In genomic region chr13:112872657-112873631, GRCh38 we compare ENCODE assay signal across 8 cellular contexts.
A peak's percentile ranks its signal among the peaks of the same experiment; 100 is the strongest.
DNase-seq lines count a peak whose midpoint lies in the region; ATAC-seq, FAIRE-seq and TF ChIP-seq lines count a peak whose summit lies in the region.
"Not testable (repeated sequence)": the region's sequence is repeated elsewhere in the genome, so short reads cannot be mapped to it uniquely, and the experiment has no call there.

No MANE protein-coding gene starts in this region.

- not testable (repeated sequence) for H3K23me2 ChIP-seq in H1 (ENCODE audit: low read depth, low read length)

- 0 out of 2 replicates have a peak overlapping the region, but pooled peaks have one; percentile 78 for H2BK15ac ChIP-seq in H1 (ENCODE audit: low read length)

- H3K4me1 Mint-ChIP-seq in activated T-cell treated with anti-CD3 and anti-CD28 coated beads, Interleukin-2, amount 50 U/mL, for 72 hours (ENCODE audit: low read depth) = peaks cover 16% of the 10 kb centered on the region
- H3K4me1 Mint-ChIP-seq in naive thymus-derived CD8-positive, alpha-beta T cell = peaks cover 12 to 32% (median 28%) of the 10 kb centered on the region in 4 donors

- H3K27me3 Mint-ChIP-seq in activated T-cell treated with anti-CD3 and anti-CD28 coated beads, Interleukin-2, amount 50 U/mL, for 72 hours (ENCODE audit: low read depth); naive thymus-derived CD8-positive, alpha-beta T cell: not testable (repeated sequence)

- H3K9ac ChIP-seq in H1 (replicated peaks in 1 of 4; ENCODE audit: extremely low read depth in 1 of 4, low read depth in 3 of 4, low read length in 3 of 4) = not testable (repeated sequence)

- H3K56ac ChIP-seq in H1 (replicated peaks; ENCODE audit: insufficient read length, low read depth, low read length) = peak overlapping the region; percentile 83

- H3K79me2 ChIP-seq in H1 (ENCODE audit: control insufficient read depth in 1 of 2, insufficient read depth in 2 of 2, low read length in 2 of 2) = not testable (repeated sequence)

- CTCF ChIA-PET in H1 (lab: Charles Lee; ENCODE audit: partially characterized antibody) = interaction anchor here (0.6 to 2.3 kb wide), 20 partner anchors 13 to 318 kb away, joined by 3 to 31 read pairs (median 4); no protein-coding TSS in a partner anchor

- not testable (repeated sequence) for H3K36me3 Mint-ChIP-seq in activated T-cell treated with anti-CD3 and anti-CD28 coated beads, Interleukin-2, amount 50 U/mL, for 72 hours (ENCODE audit: insufficient read depth in 2 of 2)
- H3K36me3 Mint-ChIP-seq in naive thymus-derived CD8-positive, alpha-beta T cell = peaks cover 0 to 15% (median 5%) of the 10 kb centered on the region in 3 donors

- not testable (repeated sequence) for TF ChIP-seq POLR2A in H1 (IDR thresholded peaks at IDR 0.05; ENCODE audit: control extremely low read depth in 1 of 2, low read depth in 2 of 2, low read length in 2 of 2)

- H2AK5ac ChIP-seq in H1 (ENCODE audit: low read depth, low read length) = peak overlapping the region; percentile 20

- TF ChIP-seq CTCF in GM12865 (IDR thresholded peaks at IDR 0.05; ENCODE audit: insufficient read depth, low read depth, low read length, missing control alignments); H1 (IDR thresholded peaks at IDR 0.05; ENCODE audit: control extremely low read depth in 1 of 3, insufficient read depth in 1 of 3, low read depth in 1 of 3, low read length in 3 of 3): not testable (repeated sequence)

- DNase-seq in GM12865 (ENCODE audit: low read depth) (peak; percentile 90), SW480 (ENCODE audit: low spot score) (peak; percentile 60)
- peak; percentile 68 to 79 for DNase-seq in activated T-cell treated with anti-CD3 and anti-CD28 coated beads, Interleukin-2, amount 50 U/mL, for 72 hours
- DNase-seq in H1 (ENCODE audit: low read depth in 1 of 2, low spot score in 2 of 2) = not testable (repeated sequence)
- DNase-seq in naive thymus-derived CD8-positive, alpha-beta T cell = peak in 7 of 10 donors; percentile 29 to 63 (median 49)

- not testable (repeated sequence) for H2AFZ ChIP-seq in H1 (ENCODE audit: low read length)

- peak; percentile 95 for FAIRE-seq in H1 (lab: Jason Lieb, UNC)

- H3K27ac ChIP-seq in H1 (ENCODE audit: low read depth, low read length) = peak overlapping the region; percentile 22; the same call in 1 of the 2 replicates
- peak overlapping the region; percentile 64 for H3K27ac ChIP-seq in thymus (ENCODE audit: low read depth)

- not testable (repeated sequence) for H4K20me1 ChIP-seq in H1 (replicated peaks in 1 of 2; ENCODE audit: control insufficient read depth in 1 of 2, insufficient read depth in 2 of 2, low read length in 2 of 2)

- not testable (repeated sequence) for H3K4me1 ChIP-seq in H1 (replicated peaks in 1 of 4; ENCODE audit: control insufficient read depth in 3 of 4, insufficient read depth in 4 of 4, low read length in 3 of 4); thymus (ENCODE audit: control insufficient read depth, insufficient read depth, low read length)

- not testable (repeated sequence) for H3K4ac ChIP-seq in H1 (replicated peaks; ENCODE audit: insufficient read length, low read depth, low read length)

- H4K5ac ChIP-seq in H1 (ENCODE audit: insufficient read length, low read depth, low read length) = not testable (repeated sequence)

- not testable (repeated sequence) for H3K27me3 ChIP-seq in H1 (replicated peaks in 1 of 4; ENCODE audit: control insufficient read depth in 3 of 4, extremely low read depth in 1 of 4, insufficient read depth in 3 of 4, low read length in 3 of 4); thymus (ENCODE audit: control insufficient read depth, insufficient read depth)

- H3K4me3 Mint-ChIP-seq in activated T-cell treated with anti-CD3 and anti-CD28 coated beads, Interleukin-2, amount 50 U/mL, for 72 hours = peak overlapping the region; percentile 49 to 58
- peak overlapping the region; percentile 31 to 85 (median 70) for H3K4me3 Mint-ChIP-seq in naive thymus-derived CD8-positive, alpha-beta T cell

- not testable (repeated sequence) for H2BK20ac ChIP-seq in H1 (ENCODE audit: low read length)

- H2BK120ac ChIP-seq in H1 (replicated peaks; ENCODE audit: low read depth, low read length) = not testable (repeated sequence)

- not testable (repeated sequence) for H4K8ac ChIP-seq in H1 (ENCODE audit: extremely low read depth, insufficient read depth, low read length)

- WGBS in H1 (ENCODE audit: extremely low coverage in 1 of 2, insufficient coverage in 1 of 2, insufficient read length in 1 of 2, insufficient replicate concordance in 2 of 2, low coverage in 1 of 2, low lambda C conversion rate in 2 of 2, missing lambda C conversion rate in 1 of 2), 2 experiments = 77% methylated on average over 25 of the region's 25 CpGs; no CpG with 5 or more reads in 1 of the 2 experiments
- 16% methylated on average over 25 of the region's 25 CpGs for WGBS in thymus

- not testable (repeated sequence) for H3K18ac ChIP-seq in H1 (ENCODE audit: extremely low read depth, low read length)

- not testable (repeated sequence) for H4K91ac ChIP-seq in H1 (replicated peaks; ENCODE audit: insufficient read length, low read length)

- POLR2A ChIA-PET in H1 (lab: Charles Lee; ENCODE audit: partially characterized antibody) = interaction anchor here (1.0 kb wide), 1 partner anchor 24 kb away, joined by 3 read pairs; no protein-coding TSS in a partner anchor
- POLR2A ChIA-PET in naive thymus-derived CD8-positive, alpha-beta T cell (lab: Charles Lee) = not testable (repeated sequence)

- H3K79me1 ChIP-seq in H1 (ENCODE audit: low read depth, low read length) = not testable (repeated sequence)

- not testable (repeated sequence) for H3K36me3 ChIP-seq in H1 (ENCODE audit: control insufficient read depth in 2 of 4, insufficient read depth in 4 of 4, low read length in 3 of 4); thymus (ENCODE audit: control insufficient read depth, insufficient read depth)

- peak overlapping the region; percentile 91 for H3K27ac Mint-ChIP-seq in activated T-cell treated with anti-CD3 and anti-CD28 coated beads, Interleukin-2, amount 50 U/mL, for 72 hours
- peak overlapping the region; percentile 84 to 95 (median 91) for H3K27ac Mint-ChIP-seq in naive thymus-derived CD8-positive, alpha-beta T cell

- TF ChIP-seq RAD21 in H1 (IDR thresholded peaks at IDR 0.05 in 1 of 2, conservative IDR thresholded peaks at IDR 0.05 in 1 of 2; ENCODE audit: low read depth in 2 of 2, low read length in 2 of 2) = not testable (repeated sequence)

- not testable (repeated sequence) for H3K4me3 ChIP-seq in GM12865 (ENCODE audit: low read depth, low read length); H1 (ENCODE audit: extremely low read depth in 1 of 4, insufficient read depth in 2 of 4, low read depth in 3 of 4, low read length in 4 of 4); thymus (ENCODE audit: low read length)

- peak overlapping the region; percentile 15; the same call in 1 of the 2 replicates for H2BK5ac ChIP-seq in H1 (ENCODE audit: low read depth, low read length)

- peak overlapping the region; percentile 70 for H2BK12ac ChIP-seq in H1 (ENCODE audit: low read depth, low read length)

- not testable (repeated sequence) for H3K14ac ChIP-seq in H1 (ENCODE audit: insufficient read length)

- H3K4me2 ChIP-seq in H1 (ENCODE audit: insufficient read depth in 1 of 2, low read depth in 2 of 2, low read length in 2 of 2) = not testable (repeated sequence)

- ATAC-seq in GM21528 (IDR thresholded peaks at IDR 0.05; ENCODE audit: low FRiP score, unreplicated experiment) (peak; percentile 40), HG03521 (IDR thresholded peaks at IDR 0.05; ENCODE audit: unreplicated experiment) (peak; percentile 42)
- ATAC-seq in activated T-cell treated with anti-CD3 and anti-CD28 coated beads, Interleukin-2, amount 50 U/mL, for 72 hours (replicated peaks in 1 of 2) = peak; percentile 80 to 81
- ATAC-seq in naive thymus-derived CD8-positive, alpha-beta T cell = peak; percentile 75 to 91

- TF ChIP-seq EP300 in H1 (IDR thresholded peaks at IDR 0.05; ENCODE audit: borderline replicate concordance in 1 of 2, low read depth in 2 of 2, low read length in 2 of 2) = not testable (repeated sequence)

- not testable (repeated sequence) for H3K23ac ChIP-seq in H1 (ENCODE audit: insufficient read length)

- H3K9me3 Mint-ChIP-seq in activated T-cell treated with anti-CD3 and anti-CD28 coated beads, Interleukin-2, amount 50 U/mL, for 72 hours = not testable (repeated sequence)
- peaks cover 0 to 28% (median 15%) of the 10 kb centered on the region in 9 donors for H3K9me3 Mint-ChIP-seq in naive thymus-derived CD8-positive, alpha-beta T cell

- peaks cover 0 to 12% of the 10 kb centered on the region in 2 experiments; a peak in 3 of 4 replicates for H3K9me3 ChIP-seq in H1 (ENCODE audit: insufficient read depth in 2 of 2, low read depth in 1 of 2, low read length in 1 of 2)
- not testable (repeated sequence) for H3K9me3 ChIP-seq in thymus (ENCODE audit: control insufficient read depth)

TF ChIP-seq in H1, 55 proteins besides CTCF, POLR2A, EP300 and RAD21:
- TF ChIP-seq BACH1 (IDR thresholded peaks at IDR 0.05; ENCODE audit: low read length) = 0 out of 2 replicates have a peak, but pooled peaks have one; percentile 21
